Comparison of ENCODE assay signal across 1 cellular context in the genomic region with DNA sequence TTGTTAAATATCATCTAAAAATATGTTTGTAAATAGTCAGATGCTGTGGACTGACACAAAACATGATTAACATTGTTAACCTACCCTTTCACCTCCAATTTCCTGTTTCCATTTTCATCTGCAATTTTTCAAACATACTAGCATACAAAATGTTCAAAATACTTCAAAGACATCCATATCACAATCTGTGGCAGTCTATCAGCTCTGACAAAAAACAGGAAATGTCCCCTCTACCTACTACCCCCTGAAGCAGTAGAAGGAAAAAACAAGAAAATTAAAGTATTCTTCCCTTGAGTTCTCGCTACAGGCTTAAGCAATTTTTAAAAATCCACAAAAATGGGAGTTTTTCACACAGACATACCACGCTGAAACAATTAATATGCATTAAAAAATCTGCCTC.
TF ChIP-seq lines count a peak whose summit lies in the region.

No MANE protein-coding gene starts in this region.

TF ChIP-seq in GM23338, 12 proteins besides CTCF, POLR2A, EP300 and RAD21 (continued from another document):
- TF ChIP-seq, protein P1, sequence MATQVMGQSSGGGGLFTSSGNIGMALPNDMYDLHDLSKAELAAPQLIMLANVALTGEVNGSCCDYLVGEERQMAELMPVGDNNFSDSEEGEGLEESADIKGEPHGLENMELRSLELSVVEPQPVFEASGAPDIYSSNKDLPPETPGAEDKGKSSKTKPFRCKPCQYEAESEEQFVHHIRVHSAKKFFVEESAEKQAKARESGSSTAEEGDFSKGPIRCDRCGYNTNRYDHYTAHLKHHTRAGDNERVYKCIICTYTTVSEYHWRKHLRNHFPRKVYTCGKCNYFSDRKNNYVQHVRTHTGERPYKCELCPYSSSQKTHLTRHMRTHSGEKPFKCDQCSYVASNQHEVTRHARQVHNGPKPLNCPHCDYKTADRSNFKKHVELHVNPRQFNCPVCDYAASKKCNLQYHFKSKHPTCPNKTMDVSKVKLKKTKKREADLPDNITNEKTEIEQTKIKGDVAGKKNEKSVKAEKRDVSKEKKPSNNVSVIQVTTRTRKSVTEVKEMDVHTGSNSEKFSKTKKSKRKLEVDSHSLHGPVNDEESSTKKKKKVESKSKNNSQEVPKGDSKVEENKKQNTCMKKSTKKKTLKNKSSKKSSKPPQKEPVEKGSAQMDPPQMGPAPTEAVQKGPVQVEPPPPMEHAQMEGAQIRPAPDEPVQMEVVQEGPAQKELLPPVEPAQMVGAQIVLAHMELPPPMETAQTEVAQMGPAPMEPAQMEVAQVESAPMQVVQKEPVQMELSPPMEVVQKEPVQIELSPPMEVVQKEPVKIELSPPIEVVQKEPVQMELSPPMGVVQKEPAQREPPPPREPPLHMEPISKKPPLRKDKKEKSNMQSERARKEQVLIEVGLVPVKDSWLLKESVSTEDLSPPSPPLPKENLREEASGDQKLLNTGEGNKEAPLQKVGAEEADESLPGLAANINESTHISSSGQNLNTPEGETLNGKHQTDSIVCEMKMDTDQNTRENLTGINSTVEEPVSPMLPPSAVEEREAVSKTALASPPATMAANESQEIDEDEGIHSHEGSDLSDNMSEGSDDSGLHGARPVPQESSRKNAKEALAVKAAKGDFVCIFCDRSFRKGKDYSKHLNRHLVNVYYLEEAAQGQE (IDR thresholded peaks at IDR 0.05; ENCODE audit: unreplicated experiment): no peak
- TF ChIP-seq, protein P2, sequence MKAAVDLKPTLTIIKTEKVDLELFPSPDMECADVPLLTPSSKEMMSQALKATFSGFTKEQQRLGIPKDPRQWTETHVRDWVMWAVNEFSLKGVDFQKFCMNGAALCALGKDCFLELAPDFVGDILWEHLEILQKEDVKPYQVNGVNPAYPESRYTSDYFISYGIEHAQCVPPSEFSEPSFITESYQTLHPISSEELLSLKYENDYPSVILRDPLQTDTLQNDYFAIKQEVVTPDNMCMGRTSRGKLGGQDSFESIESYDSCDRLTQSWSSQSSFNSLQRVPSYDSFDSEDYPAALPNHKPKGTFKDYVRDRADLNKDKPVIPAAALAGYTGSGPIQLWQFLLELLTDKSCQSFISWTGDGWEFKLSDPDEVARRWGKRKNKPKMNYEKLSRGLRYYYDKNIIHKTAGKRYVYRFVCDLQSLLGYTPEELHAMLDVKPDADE (IDR thresholded peaks at IDR 0.05): no peak
- TF ChIP-seq ZNF462 (CRISPR knock-in tag; IDR thresholded peaks at IDR 0.05) (no peak), CREB1 (CRISPR knock-in tag; IDR thresholded peaks at IDR 0.05; ENCODE audit: low read depth) (no peak), ZNF331 (CRISPR knock-in tag; IDR thresholded peaks at IDR 0.05; ENCODE audit: low read depth) (no peak), ZNF114 (CRISPR knock-in tag; IDR thresholded peaks at IDR 0.05) (no peak), JUNB (IDR thresholded peaks at IDR 0.05; ENCODE audit: unreplicated experiment) (no peak), EZH2phosphoT487 (IDR thresholded peaks at IDR 0.05; ENCODE audit: unreplicated experiment) (no peak), EZH2 (IDR thresholded peaks at IDR 0.05; ENCODE audit: low read depth, unreplicated experiment) (no peak)
